In the genomic region with DNA sequence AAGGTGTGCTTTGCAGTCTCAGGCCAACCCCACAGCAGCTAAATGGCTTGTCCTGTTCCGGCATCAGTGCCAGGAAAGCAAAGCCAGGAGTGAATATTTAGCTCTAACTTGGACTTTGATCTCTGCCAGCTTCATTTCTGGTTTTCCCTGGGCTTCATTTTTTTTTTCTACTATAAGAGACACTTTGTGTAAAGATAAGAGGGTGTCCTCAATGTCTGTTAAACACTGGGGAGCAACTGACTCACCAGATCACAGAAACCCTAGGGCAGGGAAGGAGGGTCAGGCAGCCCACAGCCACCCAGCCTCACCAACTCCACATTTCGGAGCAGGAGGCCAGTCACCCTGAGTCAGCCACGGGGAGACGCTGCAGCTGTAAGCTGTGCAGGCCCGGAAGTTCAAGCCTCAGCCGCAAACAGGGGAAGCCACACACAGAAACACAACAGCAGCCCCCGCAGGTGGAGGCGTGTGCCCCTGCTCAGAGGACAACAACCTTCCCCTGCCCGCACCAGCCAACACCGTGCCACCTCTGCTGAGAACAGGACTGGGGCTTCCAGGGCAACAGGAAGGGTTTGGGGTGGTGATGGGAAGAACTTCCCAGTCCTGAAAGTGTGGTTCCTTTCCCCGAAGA, we compare ENCODE assay signal across 1 cellular context.
A peak's percentile ranks its signal among the peaks of the same experiment; 100 is the strongest.
TF ChIP-seq lines count a peak whose summit lies in the region.

No MANE protein-coding gene starts in this region.

TF ChIP-seq in HepG2, 621 proteins besides CTCF, POLR2A, EP300 and RAD21 (continued from another document and continues in another):
- TF ChIP-seq, protein P1, sequence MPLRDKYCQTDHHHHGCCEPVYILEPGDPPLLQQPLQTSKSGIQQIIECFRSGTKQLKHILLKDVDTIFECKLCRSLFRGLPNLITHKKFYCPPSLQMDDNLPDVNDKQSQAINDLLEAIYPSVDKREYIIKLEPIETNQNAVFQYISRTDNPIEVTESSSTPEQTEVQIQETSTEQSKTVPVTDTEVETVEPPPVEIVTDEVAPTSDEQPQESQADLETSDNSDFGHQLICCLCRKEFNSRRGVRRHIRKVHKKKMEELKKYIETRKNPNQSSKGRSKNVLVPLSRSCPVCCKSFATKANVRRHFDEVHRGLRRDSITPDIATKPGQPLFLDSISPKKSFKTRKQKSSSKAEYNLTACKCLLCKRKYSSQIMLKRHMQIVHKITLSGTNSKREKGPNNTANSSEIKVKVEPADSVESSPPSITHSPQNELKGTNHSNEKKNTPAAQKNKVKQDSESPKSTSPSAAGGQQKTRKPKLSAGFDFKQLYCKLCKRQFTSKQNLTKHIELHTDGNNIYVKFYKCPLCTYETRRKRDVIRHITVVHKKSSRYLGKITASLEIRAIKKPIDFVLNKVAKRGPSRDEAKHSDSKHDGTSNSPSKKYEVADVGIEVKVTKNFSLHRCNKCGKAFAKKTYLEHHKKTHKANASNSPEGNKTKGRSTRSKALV (CRISPR knock-in tag; IDR thresholded peaks at IDR 0.05) = peak; percentile 81
- TF ChIP-seq AKAP8 (CRISPR knock-in tag; IDR thresholded peaks at IDR 0.05) = no peak
- no peak for TF ChIP-seq DNMT1 (CRISPR knock-in tag; IDR thresholded peaks at IDR 0.05)
- no peak for TF ChIP-seq ZNF879 (CRISPR knock-in tag; IDR thresholded peaks at IDR 0.05)
- peak; percentile 12; the same call in 1 of the 2 replicates for TF ChIP-seq ZNF225 (CRISPR knock-in tag; IDR thresholded peaks at IDR 0.05)
- no peak for TF ChIP-seq NFATC3 (CRISPR knock-in tag; IDR thresholded peaks at IDR 0.05)
- no peak for TF ChIP-seq ZNF207 (IDR thresholded peaks at IDR 0.05; ENCODE audit: borderline replicate concordance)
- no peak; the same call in 1 of the 2 replicates for TF ChIP-seq EED (CRISPR knock-in tag; IDR thresholded peaks at IDR 0.05)
- no peak for TF ChIP-seq MIER2 (CRISPR knock-in tag; IDR thresholded peaks at IDR 0.05)
- peak; percentile 25; the same call in 1 of the 2 replicates for TF ChIP-seq RCOR2 (CRISPR knock-in tag; IDR thresholded peaks at IDR 0.05)
- TF ChIP-seq TOPORS (CRISPR knock-in tag; IDR thresholded peaks at IDR 0.05) = 0 out of 2 replicates have a peak, but pooled peaks have one; percentile 27
- TF ChIP-seq XRCC5 (optimal IDR thresholded peaks at IDR 0.05; ENCODE audit: low read length) = peak; percentile 41
- 0 out of 2 replicates have a peak, but pooled peaks have one; percentile 61 for TF ChIP-seq RFXAP (CRISPR knock-in tag; IDR thresholded peaks at IDR 0.05; ENCODE audit: borderline replicate concordance)
- TF ChIP-seq ZNF772 (CRISPR knock-in tag; IDR thresholded peaks at IDR 0.05) = peak; percentile 84
- no peak; the same call in 1 of the 2 replicates for TF ChIP-seq ZNF792 (CRISPR knock-in tag; IDR thresholded peaks at IDR 0.05)
- no peak for TF ChIP-seq HNF4G (IDR thresholded peaks at IDR 0.05; ENCODE audit: borderline replicate concordance, low read depth, low read length)
- TF ChIP-seq HNF4G (CRISPR knock-in tag; IDR thresholded peaks at IDR 0.05; ENCODE audit: borderline replicate concordance, low read depth) = no peak
- no peak for TF ChIP-seq CCAR2 (optimal IDR thresholded peaks at IDR 0.05; ENCODE audit: low read depth, low read length)
- TF ChIP-seq RBAK (CRISPR knock-in tag; IDR thresholded peaks at IDR 0.05) = peak; percentile 63; the same call in 1 of the 2 replicates
- no peak for TF ChIP-seq ZNF850 (CRISPR knock-in tag; conservative IDR thresholded peaks at IDR 0.05)
- TF ChIP-seq ZNF232 (CRISPR knock-in tag; IDR thresholded peaks at IDR 0.05; ENCODE audit: borderline replicate concordance) = no peak; the same call in 1 of the 2 replicates
- TF ChIP-seq NFKB2 (CRISPR knock-in tag; IDR thresholded peaks at IDR 0.05; ENCODE audit: borderline replicate concordance) = no peak
- no peak for TF ChIP-seq SNAPC2 (CRISPR knock-in tag; IDR thresholded peaks at IDR 0.05)
- TF ChIP-seq ZBED4 (CRISPR knock-in tag; IDR thresholded peaks at IDR 0.05; ENCODE audit: borderline replicate concordance) = no peak
- TF ChIP-seq NFIB (CRISPR knock-in tag; IDR thresholded peaks at IDR 0.05; ENCODE audit: borderline replicate concordance) = no peak
- no peak for TF ChIP-seq CHD2 (IDR thresholded peaks at IDR 0.05; ENCODE audit: low read depth, low read length)
- no peak for TF ChIP-seq ZNF550 (CRISPR knock-in tag; IDR thresholded peaks at IDR 0.05; ENCODE audit: borderline replicate concordance)
- TF ChIP-seq, protein P2, sequence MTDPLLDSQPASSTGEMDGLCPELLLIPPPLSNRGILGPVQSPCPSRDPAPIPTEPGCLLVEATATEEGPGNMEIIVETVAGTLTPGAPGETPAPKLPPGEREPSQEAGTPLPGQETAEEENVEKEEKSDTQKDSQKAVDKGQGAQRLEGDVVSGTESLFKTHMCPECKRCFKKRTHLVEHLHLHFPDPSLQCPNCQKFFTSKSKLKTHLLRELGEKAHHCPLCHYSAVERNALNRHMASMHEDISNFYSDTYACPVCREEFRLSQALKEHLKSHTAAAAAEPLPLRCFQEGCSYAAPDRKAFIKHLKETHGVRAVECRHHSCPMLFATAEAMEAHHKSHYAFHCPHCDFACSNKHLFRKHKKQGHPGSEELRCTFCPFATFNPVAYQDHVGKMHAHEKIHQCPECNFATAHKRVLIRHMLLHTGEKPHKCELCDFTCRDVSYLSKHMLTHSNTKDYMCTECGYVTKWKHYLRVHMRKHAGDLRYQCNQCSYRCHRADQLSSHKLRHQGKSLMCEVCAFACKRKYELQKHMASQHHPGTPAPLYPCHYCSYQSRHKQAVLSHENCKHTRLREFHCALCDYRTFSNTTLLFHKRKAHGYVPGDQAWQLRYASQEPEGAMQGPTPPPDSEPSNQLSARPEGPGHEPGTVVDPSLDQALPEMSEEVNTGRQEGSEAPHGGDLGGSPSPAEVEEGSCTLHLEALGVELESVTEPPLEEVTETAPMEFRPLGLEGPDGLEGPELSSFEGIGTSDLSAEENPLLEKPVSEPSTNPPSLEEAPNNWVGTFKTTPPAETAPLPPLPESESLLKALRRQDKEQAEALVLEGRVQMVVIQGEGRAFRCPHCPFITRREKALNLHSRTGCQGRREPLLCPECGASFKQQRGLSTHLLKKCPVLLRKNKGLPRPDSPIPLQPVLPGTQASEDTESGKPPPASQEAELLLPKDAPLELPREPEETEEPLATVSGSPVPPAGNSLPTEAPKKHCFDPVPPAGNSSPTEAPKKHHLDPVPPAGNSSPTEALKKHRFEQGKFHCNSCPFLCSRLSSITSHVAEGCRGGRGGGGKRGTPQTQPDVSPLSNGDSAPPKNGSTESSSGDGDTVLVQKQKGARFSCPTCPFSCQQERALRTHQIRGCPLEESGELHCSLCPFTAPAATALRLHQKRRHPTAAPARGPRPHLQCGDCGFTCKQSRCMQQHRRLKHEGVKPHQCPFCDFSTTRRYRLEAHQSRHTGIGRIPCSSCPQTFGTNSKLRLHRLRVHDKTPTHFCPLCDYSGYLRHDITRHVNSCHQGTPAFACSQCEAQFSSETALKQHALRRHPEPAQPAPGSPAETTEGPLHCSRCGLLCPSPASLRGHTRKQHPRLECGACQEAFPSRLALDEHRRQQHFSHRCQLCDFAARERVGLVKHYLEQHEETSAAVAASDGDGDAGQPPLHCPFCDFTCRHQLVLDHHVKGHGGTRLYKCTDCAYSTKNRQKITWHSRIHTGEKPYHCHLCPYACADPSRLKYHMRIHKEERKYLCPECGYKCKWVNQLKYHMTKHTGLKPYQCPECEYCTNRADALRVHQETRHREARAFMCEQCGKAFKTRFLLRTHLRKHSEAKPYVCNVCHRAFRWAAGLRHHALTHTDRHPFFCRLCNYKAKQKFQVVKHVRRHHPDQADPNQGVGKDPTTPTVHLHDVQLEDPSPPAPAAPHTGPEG (CRISPR knock-in tag; IDR thresholded peaks at IDR 0.05) = no peak; the same call in 1 of the 2 replicates
- TF ChIP-seq, protein P3, sequence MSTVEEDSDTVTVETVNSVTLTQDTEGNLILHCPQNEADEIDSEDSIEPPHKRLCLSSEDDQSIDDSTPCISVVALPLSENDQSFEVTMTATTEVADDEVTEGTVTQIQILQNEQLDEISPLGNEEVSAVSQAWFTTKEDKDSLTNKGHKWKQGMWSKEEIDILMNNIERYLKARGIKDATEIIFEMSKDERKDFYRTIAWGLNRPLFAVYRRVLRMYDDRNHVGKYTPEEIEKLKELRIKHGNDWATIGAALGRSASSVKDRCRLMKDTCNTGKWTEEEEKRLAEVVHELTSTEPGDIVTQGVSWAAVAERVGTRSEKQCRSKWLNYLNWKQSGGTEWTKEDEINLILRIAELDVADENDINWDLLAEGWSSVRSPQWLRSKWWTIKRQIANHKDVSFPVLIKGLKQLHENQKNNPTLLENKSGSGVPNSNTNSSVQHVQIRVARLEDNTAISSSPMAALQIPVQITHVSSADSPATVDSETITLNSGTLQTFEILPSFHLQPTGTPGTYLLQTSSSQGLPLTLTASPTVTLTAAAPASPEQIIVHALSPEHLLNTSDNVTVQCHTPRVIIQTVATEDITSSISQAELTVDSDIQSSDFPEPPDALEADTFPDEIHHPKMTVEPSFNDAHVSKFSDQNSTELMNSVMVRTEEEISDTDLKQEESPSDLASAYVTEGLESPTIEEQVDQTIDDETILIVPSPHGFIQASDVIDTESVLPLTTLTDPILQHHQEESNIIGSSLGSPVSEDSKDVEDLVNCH (CRISPR knock-in tag; IDR thresholded peaks at IDR 0.05) = no peak
- no peak; the same call in 1 of the 2 replicates for TF ChIP-seq SP4 (CRISPR knock-in tag; IDR thresholded peaks at IDR 0.05)
- TF ChIP-seq PRDM15 (CRISPR knock-in tag; IDR thresholded peaks at IDR 0.05) = peak; percentile 55; the same call in 1 of the 2 replicates
- TF ChIP-seq ZNF382 (CRISPR knock-in tag; IDR thresholded peaks at IDR 0.05; ENCODE audit: borderline replicate concordance) = no peak
- TF ChIP-seq, protein P4, sequence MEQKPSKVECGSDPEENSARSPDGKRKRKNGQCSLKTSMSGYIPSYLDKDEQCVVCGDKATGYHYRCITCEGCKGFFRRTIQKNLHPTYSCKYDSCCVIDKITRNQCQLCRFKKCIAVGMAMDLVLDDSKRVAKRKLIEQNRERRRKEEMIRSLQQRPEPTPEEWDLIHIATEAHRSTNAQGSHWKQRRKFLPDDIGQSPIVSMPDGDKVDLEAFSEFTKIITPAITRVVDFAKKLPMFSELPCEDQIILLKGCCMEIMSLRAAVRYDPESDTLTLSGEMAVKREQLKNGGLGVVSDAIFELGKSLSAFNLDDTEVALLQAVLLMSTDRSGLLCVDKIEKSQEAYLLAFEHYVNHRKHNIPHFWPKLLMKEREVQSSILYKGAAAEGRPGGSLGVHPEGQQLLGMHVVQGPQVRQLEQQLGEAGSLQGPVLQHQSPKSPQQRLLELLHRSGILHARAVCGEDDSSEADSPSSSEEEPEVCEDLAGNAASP (CRISPR knock-in tag; IDR thresholded peaks at IDR 0.05; ENCODE audit: borderline replicate concordance) = 0 out of 2 replicates have a peak, but pooled peaks have one; percentile 59
- no peak for TF ChIP-seq SSRP1 (CRISPR knock-in tag; IDR thresholded peaks at IDR 0.05)
- no peak for TF ChIP-seq MLX (CRISPR knock-in tag; IDR thresholded peaks at IDR 0.05)
- TF ChIP-seq KLF12 (CRISPR knock-in tag; IDR thresholded peaks at IDR 0.05; ENCODE audit: borderline replicate concordance) = 0 out of 2 replicates have a peak, but pooled peaks have one; percentile 50
- no peak for TF ChIP-seq MTA1 (CRISPR knock-in tag; IDR thresholded peaks at IDR 0.05; ENCODE audit: borderline replicate concordance)
- peak; percentile 22; the same call in 1 of the 2 replicates for TF ChIP-seq NR2C2 (CRISPR knock-in tag; IDR thresholded peaks at IDR 0.05; ENCODE audit: borderline replicate concordance)
